Comparison of ENCODE assay signal across 7 cellular contexts in the genomic region with DNA sequence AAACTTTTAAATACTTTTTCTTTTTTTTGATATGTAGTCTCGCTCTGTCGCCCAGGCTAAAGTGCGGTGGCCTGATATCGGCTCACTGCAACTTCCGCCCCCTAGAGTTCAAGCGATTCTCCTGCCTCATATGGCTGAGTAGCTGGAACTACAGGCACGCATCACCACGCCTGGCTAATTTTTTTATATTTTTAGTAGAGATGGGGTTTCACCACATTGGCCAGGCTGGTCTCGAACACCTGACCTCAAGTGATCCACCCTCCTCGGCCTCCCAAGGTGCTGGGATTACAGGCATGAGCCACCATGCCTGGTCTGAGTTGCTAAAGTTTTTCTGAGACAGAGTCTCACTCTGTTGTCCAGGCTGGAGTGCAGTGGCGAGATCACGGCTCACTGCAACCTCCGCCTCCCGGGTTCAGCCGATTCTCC. TPM values are rescaled to one million over a fixed set of nuclear protein-coding genes. Genes with fewer than 3 reads are reported as not detected.
DNase-seq lines count a peak whose midpoint lies in the region; ATAC-seq and TF ChIP-seq lines count a peak whose summit lies in the region.
"Not testable (repeated sequence)": the region's sequence is repeated elsewhere in the genome, so short reads cannot be mapped to it uniquely, and the experiment has no call there.

No MANE protein-coding gene starts in this region.

- H3K9me3 ChIP-seq in Peyer's patch, result not testable (repeated sequence)

- not testable (repeated sequence) for TF ChIP-seq POLR2A in Peyer's patch (IDR thresholded peaks at IDR 0.05)

- not testable (repeated sequence) for H3K27me3 ChIP-seq in Peyer's patch

- ATAC-seq in GM19043 (IDR thresholded peaks at IDR 0.05; ENCODE audit: low read depth, unreplicated experiment) (peak; percentile 44), GM21576 (IDR thresholded peaks at IDR 0.05; ENCODE audit: unreplicated experiment) (peak; percentile 41), HG02885 (IDR thresholded peaks at IDR 0.05; ENCODE audit: poor library complexity, unreplicated experiment) (peak; percentile 58), HG03457 (IDR thresholded peaks at IDR 0.05; ENCODE audit: unreplicated experiment) (peak; percentile 53)

- H3K36me3 ChIP-seq in Peyer's patch, result peaks cover 0 to 10% (median 0%) of the 10 kb centered on the region in 3 donors

- DNase-seq in Peyer's patch, result peak in 2 of 3 donors; percentile 48 to 64
- DNase-seq in fibroblast of mammary gland (ENCODE audit: low read depth), result not testable (repeated sequence)

- peak; percentile 62 for TF ChIP-seq CTCF in GM12873 (IDR thresholded peaks at IDR 0.05; ENCODE audit: insufficient read depth, low read depth, low read length, missing control alignments)
- TF ChIP-seq CTCF in Peyer's patch (IDR thresholded peaks at IDR 0.05), result not testable (repeated sequence)
- peak; percentile 0 for TF ChIP-seq CTCF in fibroblast of mammary gland (conservative IDR thresholded peaks at IDR 0.05; ENCODE audit: control insufficient read depth, insufficient read depth, low read depth, low read length)

- not testable (repeated sequence) for H3K27ac ChIP-seq in Peyer's patch

- H3K4me3 ChIP-seq in Peyer's patch; fibroblast of mammary gland (ENCODE audit: control insufficient read depth, low read depth, low read length): not testable (repeated sequence)

- peaks cover 0 to 21% (median 0%) of the 10 kb centered on the region in 4 donors for H3K4me1 ChIP-seq in Peyer's patch

RNA-seq across cellular contexts. Expression of gene BPNT1, which starts 3.3 kb away (rescaled TPM):
- 10 to 100 TPM; 21.5 to 77.9 (median 56.7) TPM for total RNA-seq in Peyer's patch

RNA-seq across cellular contexts. Expression of gene IARS2, which starts 7.7 kb away (rescaled TPM):
- total RNA-seq in Peyer's patch, result 10 to 100 TPM; 42.1 to 59.1 (median 52.4) TPM

RNA-seq across cellular contexts. Expression of gene EPRS1, which starts 40.0 kb away (rescaled TPM):
- total RNA-seq in Peyer's patch, result 10 to 100 TPM; 25.2 to 90.0 (median 62.9) TPM
